1 cellular context compared by ENCODE assay signal in genomic region chr9:94872921-94873511, GRCh38.
TF ChIP-seq lines count a peak whose summit lies in the region.

No MANE protein-coding gene starts in this region.

TF ChIP-seq in HepG2, 621 proteins besides CTCF, POLR2A, EP300 and RAD21 (continued from another document):
- TF ChIP-seq STAT6 (CRISPR knock-in tag; IDR thresholded peaks at IDR 0.05; ENCODE audit: borderline replicate concordance): no peak
- TF ChIP-seq, protein P1, sequence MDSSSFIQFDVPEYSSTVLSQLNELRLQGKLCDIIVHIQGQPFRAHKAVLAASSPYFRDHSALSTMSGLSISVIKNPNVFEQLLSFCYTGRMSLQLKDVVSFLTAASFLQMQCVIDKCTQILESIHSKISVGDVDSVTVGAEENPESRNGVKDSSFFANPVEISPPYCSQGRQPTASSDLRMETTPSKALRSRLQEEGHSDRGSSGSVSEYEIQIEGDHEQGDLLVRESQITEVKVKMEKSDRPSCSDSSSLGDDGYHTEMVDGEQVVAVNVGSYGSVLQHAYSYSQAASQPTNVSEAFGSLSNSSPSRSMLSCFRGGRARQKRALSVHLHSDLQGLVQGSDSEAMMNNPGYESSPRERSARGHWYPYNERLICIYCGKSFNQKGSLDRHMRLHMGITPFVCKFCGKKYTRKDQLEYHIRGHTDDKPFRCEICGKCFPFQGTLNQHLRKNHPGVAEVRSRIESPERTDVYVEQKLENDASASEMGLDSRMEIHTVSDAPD (CRISPR knock-in tag; IDR thresholded peaks at IDR 0.05): no peak
